ENCODE assay signal across 20 cellular contexts in the genomic region with DNA sequence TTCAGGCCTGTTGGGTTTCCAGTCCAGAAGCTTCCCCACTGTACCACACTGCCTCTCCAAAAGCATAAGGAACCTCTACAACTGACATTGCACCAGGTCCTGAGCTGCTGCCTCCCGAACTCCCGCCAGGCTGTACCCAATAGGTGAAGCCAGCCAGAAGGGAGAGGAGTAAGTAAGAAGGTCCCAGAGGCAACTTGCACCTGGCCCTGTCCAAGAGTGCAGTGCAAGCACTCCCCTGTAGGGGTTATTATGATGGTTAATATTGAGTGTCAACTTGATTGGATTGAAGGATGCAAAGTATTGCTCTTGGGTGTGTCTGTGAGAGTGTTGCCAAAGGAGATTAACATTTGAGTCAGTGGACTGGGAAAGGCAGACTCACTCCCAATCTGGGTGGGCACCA.
DNase-seq lines count a peak whose midpoint lies in the region; FAIRE-seq and TF ChIP-seq lines count a peak whose summit lies in the region.
"Had no signal": no experiment of that assay in that cellular context is flagged by ENCODE, and none has a peak within 500 bp of the region (broad histone marks: within the 10 kb centered on the region; RNA-seq: fewer than 3 reads in every experiment).

No MANE protein-coding gene starts in this region.

- H3K4me1 Mint-ChIP-seq in glutamatergic neuron (ENCODE audit: low read depth, unreplicated experiment): peaks cover 1% of the 10 kb centered on the region
- H3K4me1 Mint-ChIP-seq: CD4-positive, alpha-beta memory T cell had no signal

- H3K27me3 ChIP-seq in brain microvascular endothelial cell (replicated peaks): no peaks in the 10 kb centered on the region

- peak; percentile 15 for TF ChIP-seq CTCF in brain microvascular endothelial cell (IDR thresholded peaks at IDR 0.05; ENCODE audit: low read depth, low read length, missing control alignments)
- peak; percentile 28 for TF ChIP-seq CTCF in glutamatergic neuron (IDR thresholded peaks at IDR 0.05; ENCODE audit: partially characterized antibody, unreplicated experiment)

- no peaks in the 10 kb centered on the region for H3K36me3 ChIP-seq in brain microvascular endothelial cell (replicated peaks)

- no peaks in the 10 kb centered on the region for H3K27me3 Mint-ChIP-seq in glutamatergic neuron (ENCODE audit: unreplicated experiment)
- H3K27me3 Mint-ChIP-seq: CD4-positive, alpha-beta memory T cell had no signal

- no peak overlapping the region for H3K27ac ChIP-seq in brain microvascular endothelial cell
- H3K27ac ChIP-seq: 22Rv1, A549, C4-2B had no signal

- no peaks in the 10 kb centered on the region for H3K9me3 Mint-ChIP-seq in glutamatergic neuron (ENCODE audit: unreplicated experiment)
- H3K9me3 Mint-ChIP-seq: HFFc6 had no signal

- DNase-seq in DMS53 (lab: John Stamatoyannopoulos, UW) (peak; percentile 17), DMS53 treated with DMSO at 0.1 percent for 48 hours (lab: John Stamatoyannopoulos, UW; ENCODE audit: unreplicated experiment) (no peak), brain microvascular endothelial cell (no peak), glutamatergic neuron (no peak), CD1c-positive myeloid dendritic cell (ENCODE audit: extremely low spot score) (no peak), NCI-H1092 (lab: John Stamatoyannopoulos, UW) (no peak), urothelium cell line (ENCODE audit: low spot score) (no peak)
- DNase-seq: AML-193; CD4-positive, alpha-beta memory T cell; DMS153; DND-41; EL; HCEC 1CT; HFFc6 had no signal

- H3K4me3 ChIP-seq in brain microvascular endothelial cell (ENCODE audit: low read depth, low read length): no peak overlapping the region
- H3K4me3 ChIP-seq: A549 had no signal

- no peak for FAIRE-seq in urothelium cell line (lab: Jason Lieb, UNC)
- FAIRE-seq: A549, G401.6, GM12891, GM19239 had no signal

- H3K4me3 Mint-ChIP-seq in glutamatergic neuron (ENCODE audit: unreplicated experiment): no peak overlapping the region
- H3K4me3 Mint-ChIP-seq: CD4-positive, alpha-beta memory T cell; HFFc6 had no signal

- in situ Hi-C loops in brain microvascular endothelial cell (cut with HindIII; ENCODE audit: low pct_ligation_motif_present, low sequenced_read_pairs): no loop called here

- H3K27ac Mint-ChIP-seq in glutamatergic neuron (ENCODE audit: unreplicated experiment): no peak overlapping the region
- H3K27ac Mint-ChIP-seq: CD4-positive, alpha-beta memory T cell; HFFc6 had no signal

- H3K36me3 Mint-ChIP-seq in glutamatergic neuron (ENCODE audit: unreplicated experiment): no peaks in the 10 kb centered on the region
- H3K36me3 Mint-ChIP-seq: CD4-positive, alpha-beta memory T cell had no signal
